Comparison of ENCODE assay signal across 27 cellular contexts in genomic region chr11:122391049-122391448, GRCh38.
"Had no signal": no experiment of that assay in that cellular context is flagged by ENCODE, and none has a peak within 500 bp of the region (broad histone marks: within the 10 kb centered on the region; RNA-seq: fewer than 3 reads in every experiment).

No MANE protein-coding gene starts in this region.

- DNase-seq: colonic mucosa; cortex of kidney; dermis blood vessel endothelial cell; dorsolateral prefrontal cortex; effector CD4-positive, alpha-beta T cell; effector CD8-positive, alpha-beta T cell; effector memory CD4-positive, alpha-beta T cell; effector memory CD8-positive, alpha-beta T cell; endodermal cell; erythroblast; esophagus squamous epithelium; foreskin fibroblast; foreskin keratinocyte; foreskin melanocyte; glutamatergic neuron; head of caudate nucleus; heart left ventricle; heart right ventricle had no signal

- H3K27ac ChIP-seq: colonic mucosa, coronary artery, dorsolateral prefrontal cortex, epithelial cell of prostate, esophagus muscularis mucosa, esophagus squamous epithelium, foreskin keratinocyte, gastroesophageal sphincter, heart left ventricle, heart right ventricle had no signal

- H3K9me3 ChIP-seq: colonic mucosa, esophagus muscularis mucosa had no signal

- H3K27me3 ChIP-seq: colonic mucosa, dorsolateral prefrontal cortex, esophagus muscularis mucosa, esophagus squamous epithelium, gastroesophageal sphincter, heart left ventricle, heart right ventricle had no signal

- FAIRE-seq: colon, endometrium, endothelial cell of umbilical vein, frontal cortex had no signal

- H3K36me3 ChIP-seq: colonic mucosa, esophagus muscularis mucosa, esophagus squamous epithelium, gastroesophageal sphincter, heart left ventricle, heart right ventricle had no signal

- H3K4me1 ChIP-seq: colonic mucosa, esophagus muscularis mucosa, esophagus squamous epithelium, foreskin keratinocyte, gastroesophageal sphincter had no signal

- H3K4me3 ChIP-seq: colonic mucosa, coronary artery, dorsolateral prefrontal cortex, esophagus muscularis mucosa, esophagus squamous epithelium, gastroesophageal sphincter, heart left ventricle, heart right ventricle had no signal

- ATAC-seq: effector memory CD8-positive, alpha-beta T cell; esophagus mucosa; foreskin keratinocyte; gastroesophageal sphincter; heart left ventricle; heart right ventricle had no signal
